ENCODE assay signal across 8 cellular contexts in genomic region chr4:18689308-18689915, GRCh38.
DNase-seq lines count a peak whose midpoint lies in the region; ATAC-seq and TF ChIP-seq lines count a peak whose summit lies in the region.

No MANE protein-coding gene starts in this region.

- intact Hi-C loops in body of pancreas (cut with DNase I): no loop called here

- H3K27ac ChIP-seq in RWPE1 (no peak overlapping the region), body of pancreas (no peak overlapping the region)

- no peaks in the 10 kb centered on the region for H3K27me3 ChIP-seq in body of pancreas

- H3K4me1 ChIP-seq in body of pancreas: peaks cover 13% of the 10 kb centered on the region

- H3K9me3 ChIP-seq in body of pancreas: no peaks in the 10 kb centered on the region

- DNase-seq in COR-L47 (lab: John Stamatoyannopoulos, UW) (peak; percentile 25), HS-27A (ENCODE audit: low read depth) (peak; percentile 14), RWPE1 (ENCODE audit: low spot score) (peak; percentile 5), body of pancreas (peak; percentile 53 to 65 (median 60)), iPS-NIHi7 (ENCODE audit: extremely low spot score) (peak; percentile 29)
- DNase-seq in stimulated activated CD4-positive, alpha-beta T cell treated with anti-CD3 and anti-CD28 coated beads, Interleukin-1b, Interleukin-23, amount 100 ng/mL, for 48 hours: peak; percentile 4

- ATAC-seq in GM18873 (IDR thresholded peaks at IDR 0.05; ENCODE audit: low FRiP score, unreplicated experiment) (peak; percentile 79), body of pancreas (peak; percentile 74), GM21737 (IDR thresholded peaks at IDR 0.05; ENCODE audit: unreplicated experiment) (no peak)

- 1 to 2% methylated on average over 6 of the region's 6 CpGs for WGBS in body of pancreas, 2 donors

- H3K36me3 ChIP-seq in body of pancreas (replicated peaks in 1 of 2; ENCODE audit: insufficient read depth in 1 of 2, low read depth in 2 of 2): no peaks in the 10 kb centered on the region

- TF ChIP-seq CTCF in RWPE1 (conservative IDR thresholded peaks at IDR 0.05; ENCODE audit: low read depth) (peak; percentile 83), body of pancreas (IDR thresholded peaks at IDR 0.05) (peak; percentile 48 to 83 (median 73))

- TF ChIP-seq POLR2A in body of pancreas (IDR thresholded peaks at IDR 0.05): no peak

- POLR2A ChIA-PET in RWPE1 (lab: Yijun Ruan, JAX; ENCODE audit: low non-redundant PET): no interaction called here

- no peak overlapping the region for H3K4me3 ChIP-seq in body of pancreas

- CTCF ChIA-PET in RWPE1 (lab: Yijun Ruan, JAX): interaction anchor here (0.7 kb wide), 1 partner anchor 1875 kb away, joined by 3 read pairs; no protein-coding TSS in a partner anchor

Comparison
In these comparisons a context has a peak if more than half of its experiments do, and no peak if none do; other contexts are left out.
1. DNase-seq: peak in every context shown above with its lines; median percentile 60 in body of pancreas; 29 in iPS-NIHi7; 25 in COR-L47; 14 in HS-27A; 5 in RWPE1; 4 in stimulated activated CD4-positive, alpha-beta T cell treated with anti-CD3 and anti-CD28 coated beads, Interleukin-1b, Interleukin-23, amount 100 ng/mL, for 48 hours.